ENCODE assay signal across 11 cellular contexts in genomic region chr19:48171584-48172170, GRCh38. TPM values are rescaled to one million over a fixed set of nuclear protein-coding genes. Genes with fewer than 3 reads are reported as not detected.
DNase-seq lines count a peak whose midpoint lies in the region; ATAC-seq and TF ChIP-seq lines count a peak whose summit lies in the region.
"Had no signal": no experiment of that assay in that cellular context is flagged by ENCODE, and none has a peak within 500 bp of the region (broad histone marks: within the 10 kb centered on the region; RNA-seq: fewer than 3 reads in every experiment).

No MANE protein-coding gene starts in this region.

- in situ Hi-C loops in astrocyte of the cerebellum (cut with HindIII; ENCODE audit: low sequenced_read_pairs), result no loop called here
- in situ Hi-C loops in G401 (cut with HindIII; ENCODE audit: low sequenced_read_pairs), result no loop called here

- peak overlapping the region; percentile 98 for H3K27ac Mint-ChIP-seq in CD4-positive, alpha-beta T cell
- peak overlapping the region in 4 of 6 donors; percentile 42 to 94 (median 62) for H3K27ac Mint-ChIP-seq in naive B cell

- H3K4me1 Mint-ChIP-seq in CD4-positive, alpha-beta T cell (ENCODE audit: low read depth), result peaks cover 43% of the 10 kb centered on the region
- peaks cover 21 to 40% (median 33%) of the 10 kb centered on the region in 3 donors for H3K4me1 Mint-ChIP-seq in naive B cell

- TF ChIP-seq CTCF in CD4-positive, alpha-beta T cell (IDR thresholded peaks at IDR 0.05), result no peak
- TF ChIP-seq CTCF in LNCaP clone FGC (IDR thresholded peaks at IDR 0.05; ENCODE audit: control insufficient read depth, extremely low read depth, insufficient read depth) (no peak), astrocyte of the cerebellum (IDR thresholded peaks at IDR 0.05; ENCODE audit: low read depth, low read length, missing control alignments) (no peak)

- H3K36me3 Mint-ChIP-seq in CD4-positive, alpha-beta T cell (ENCODE audit: low read depth), result peaks cover 50% of the 10 kb centered on the region
- peaks cover 4 to 23% of the 10 kb centered on the region in 2 donors for H3K36me3 Mint-ChIP-seq in naive B cell

- intact Hi-C loops in CD4-positive, alpha-beta T cell (cut with DNase I, micrococcal nuclease), result loop anchor here (2.0 to 10.0 kb wide), 3 partner anchors 31 to 83 kb away; partner anchors contain the start of gene CARD8 (in 1 of the 2)

- no peak for ATAC-seq in CD4-positive, alpha-beta T cell (ENCODE audit: poor library complexity)
- ATAC-seq in naive B cell (ENCODE audit: low read depth in 2 of 2) (no peak), GM18511 (IDR thresholded peaks at IDR 0.05; ENCODE audit: unreplicated experiment) (no peak)

- no peak for DNase-seq in CD4-positive, alpha-beta T cell
- DNase-seq in LNCaP clone FGC (ENCODE audit: low read depth) (no peak), astrocyte of the cerebellum (ENCODE audit: low read depth) (no peak), naive B cell (no peak), inferior parietal cortex (ENCODE audit: extremely low spot score) (no peak), OCI-M2 (lab: John Stamatoyannopoulos, UW; ENCODE audit: unreplicated experiment) (no peak), G401 (ENCODE audit: low spot score) (no peak)
- DNase-seq: effector CD8-positive, alpha-beta T cell; NCI-H187 treated with DMSO at 0.1 percent for 48 hours had no signal

- no peak overlapping the region for H3K27ac ChIP-seq in CD4-positive, alpha-beta T cell (ENCODE audit: low read depth, low read length)

- H3K4me3 Mint-ChIP-seq in CD4-positive, alpha-beta T cell, result peak overlapping the region; percentile 97
- peak overlapping the region; percentile 90 to 99 (median 98) for H3K4me3 Mint-ChIP-seq in naive B cell

- no peaks in the 10 kb centered on the region for H3K27me3 Mint-ChIP-seq in CD4-positive, alpha-beta T cell
- H3K27me3 Mint-ChIP-seq in naive B cell, result no peaks in the 10 kb centered on the region

- CTCF ChIA-PET in CD4-positive, alpha-beta T cell (lab: Charles Lee), result interaction anchor here (3.2 kb wide), 1 partner anchor 88 kb away, joined by 11 read pairs; no protein-coding TSS in a partner anchor

- peak overlapping the region; percentile 65; the same call in 1 of the 2 replicates for H3K4me3 ChIP-seq in LNCaP clone FGC (ENCODE audit: low read depth, low read length)
- peak overlapping the region; percentile 80 for H3K4me3 ChIP-seq in astrocyte of the cerebellum (ENCODE audit: low read depth, low read length)

- H3K27me3 ChIP-seq in CD4-positive, alpha-beta T cell (ENCODE audit: control insufficient read depth, insufficient read depth, low read length), result no peaks in the 10 kb centered on the region
- H3K27me3 ChIP-seq: neutrophil had no signal

- no peaks in the 10 kb centered on the region for H3K9me3 ChIP-seq in CD4-positive, alpha-beta T cell (ENCODE audit: control insufficient read depth, low read length)
- H3K9me3 ChIP-seq: neutrophil had no signal

- POLR2A ChIA-PET in CD4-positive, alpha-beta T cell (lab: Charles Lee), result interaction anchor here (4.2 kb wide), 1 partner anchor 32 kb away, joined by 28 read pairs; no protein-coding TSS in a partner anchor

- no peaks in the 10 kb centered on the region for H3K9me3 Mint-ChIP-seq in CD4-positive, alpha-beta T cell
- no peaks in the 10 kb centered on the region for H3K9me3 Mint-ChIP-seq in naive B cell

RNA-seq across cellular contexts. Expression of gene ZSWIM9, which starts 1.2 kb away (rescaled TPM):
- total RNA-seq in CD4-positive, alpha-beta T cell, result 1 to 10 TPM; 2.5 to 3.1 TPM
- 1 to 10 TPM in 1 of 6 donors, under 1 TPM in 4, not detected in 1; 0.06 to 1.6 (median 0.69) TPM for polyA plus RNA-seq in naive B cell (ENCODE audit: low read depth in 6 of 6)
- 3.1 and 3.6 TPM in 2 replicates for total RNA-seq in G401 (2014; rRNA removed; shearing (Covaris generic))

RNA-seq across cellular contexts. Expression of gene LIG1, which starts 1.5 kb away (rescaled TPM):
- total RNA-seq in CD4-positive, alpha-beta T cell, result 10 to 100 TPM; 62.8 to 70.7 TPM
- 10 to 100 TPM; 13.6 to 30.9 (median 23.5) TPM for polyA plus RNA-seq in naive B cell (ENCODE audit: low read depth in 6 of 6)
- 62.8 and 119 TPM in 2 replicates for total RNA-seq in G401 (2014; rRNA removed; shearing (Covaris generic))
